ENCODE assay signal across 16 cellular contexts in the genomic region with DNA sequence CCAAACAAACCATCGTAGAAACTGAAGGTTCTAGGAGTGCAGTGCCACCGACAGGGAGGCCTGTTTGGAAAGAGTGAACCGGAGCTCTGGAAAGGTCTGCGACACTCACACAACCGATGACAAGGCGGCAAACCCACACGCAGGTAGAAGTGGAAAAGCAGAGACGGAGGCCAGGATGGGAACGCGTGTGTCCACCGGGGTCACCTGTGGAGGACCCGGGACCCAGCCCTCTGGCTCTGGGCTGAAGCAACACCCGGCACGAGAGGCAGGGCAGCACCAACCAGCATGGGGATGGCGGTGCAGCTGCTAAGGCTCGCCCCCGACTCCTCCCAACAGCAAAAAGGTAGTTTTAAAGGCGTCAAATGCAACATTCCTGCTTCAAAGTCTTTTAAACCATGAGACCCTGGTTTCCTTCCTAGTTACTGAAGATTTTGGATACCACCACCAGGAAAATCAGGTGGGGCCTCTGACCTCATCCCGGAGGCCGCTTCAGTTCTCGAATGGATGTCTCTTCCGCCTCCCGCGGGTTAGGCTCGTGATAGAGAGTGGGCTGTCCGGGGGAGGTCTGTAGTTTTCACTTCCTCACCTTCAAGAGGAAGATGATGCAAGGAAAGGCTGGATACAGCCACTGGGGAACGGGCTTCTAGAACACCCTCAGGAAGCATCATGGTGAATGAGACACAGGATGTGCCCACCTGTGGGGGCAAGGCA.
A peak's percentile ranks its signal among the peaks of the same experiment; 100 is the strongest.
DNase-seq lines count a peak whose midpoint lies in the region; ATAC-seq, FAIRE-seq and TF ChIP-seq lines count a peak whose summit lies in the region.
"Had no signal": no experiment of that assay in that cellular context is flagged by ENCODE, and none has a peak within 500 bp of the region (broad histone marks: within the 10 kb centered on the region; RNA-seq: fewer than 3 reads in every experiment).

No MANE protein-coding gene starts in this region.

- no peak overlapping the region for H3K4me3 Mint-ChIP-seq in dendritic cell treated with granulocyte-macrophage colony-stimulating factor and Interleukin-4, amounts not matched to agents 40 ng/mL and 50 ng/mL, for 4 days
- H3K4me3 Mint-ChIP-seq in progenitor cell of endocrine pancreas (ENCODE audit: low read depth): no peak overlapping the region

- no peak for FAIRE-seq in GM12891 (lab: Jason Lieb, UNC)
- FAIRE-seq: pancreas had no signal

- peak overlapping the region; percentile 13 for H3K27ac ChIP-seq in RWPE1
- H3K27ac ChIP-seq: brain microvascular endothelial cell, pancreas had no signal

- no peak for DNase-seq in GM12891 (ENCODE audit: insufficient read length, low spot score)
- no peak for DNase-seq in RWPE1 (ENCODE audit: low spot score)
- DNase-seq in progenitor cell of endocrine pancreas (ENCODE audit: low spot score, unreplicated experiment): no peak
- DNase-seq in EL: no peak
- no peak for DNase-seq in ecto neural progenitor cell (ENCODE audit: low spot score)
- DNase-seq in activated CD8-positive, alpha-beta memory T cell treated with anti-CD3 and anti-CD28 coated beads for 24 hours: no peak
- DNase-seq: brain microvascular endothelial cell, C1 segment of cervical spinal cord, DMS79 treated with DMSO at 0.1 percent for 48 hours, left cardiac atrium, NCI-H1092, NCI-H526 treated with DMSO at 0.1 percent for 48 hours, upper lobe of left lung had no signal

- peak overlapping the region; percentile 77 for H3K27ac Mint-ChIP-seq in dendritic cell treated with granulocyte-macrophage colony-stimulating factor and Interleukin-4, amounts not matched to agents 40 ng/mL and 50 ng/mL, for 4 days
- peak overlapping the region; percentile 71 for H3K27ac Mint-ChIP-seq in progenitor cell of endocrine pancreas

- TF ChIP-seq CTCF in RWPE1 (conservative IDR thresholded peaks at IDR 0.05; ENCODE audit: low read depth) (no peak), progenitor cell of endocrine pancreas (IDR thresholded peaks at IDR 0.05; ENCODE audit: unreplicated experiment) (no peak)

- POLR2A ChIA-PET in RWPE1 (lab: Yijun Ruan, JAX; ENCODE audit: low non-redundant PET): no interaction called here

- peaks cover 10% of the 10 kb centered on the region for H3K9me3 Mint-ChIP-seq in dendritic cell treated with granulocyte-macrophage colony-stimulating factor and Interleukin-4, amounts not matched to agents 40 ng/mL and 50 ng/mL, for 4 days
- H3K9me3 Mint-ChIP-seq in progenitor cell of endocrine pancreas (ENCODE audit: low read depth): no peaks in the 10 kb centered on the region

- no peaks in the 10 kb centered on the region for H3K27me3 Mint-ChIP-seq in dendritic cell treated with granulocyte-macrophage colony-stimulating factor and Interleukin-4, amounts not matched to agents 40 ng/mL and 50 ng/mL, for 4 days
- H3K27me3 Mint-ChIP-seq in progenitor cell of endocrine pancreas: no peaks in the 10 kb centered on the region

- ATAC-seq in GM21717 (IDR thresholded peaks at IDR 0.05; ENCODE audit: unreplicated experiment): no peak
- ATAC-seq: left cardiac atrium had no signal

- H3K36me3 Mint-ChIP-seq in dendritic cell treated with granulocyte-macrophage colony-stimulating factor and Interleukin-4, amounts not matched to agents 40 ng/mL and 50 ng/mL, for 4 days (ENCODE audit: low read depth): peaks cover 66% of the 10 kb centered on the region
- peaks cover 33% of the 10 kb centered on the region for H3K36me3 Mint-ChIP-seq in progenitor cell of endocrine pancreas (ENCODE audit: insufficient read depth)

- CTCF ChIA-PET in RWPE1 (lab: Yijun Ruan, JAX): no interaction called here

- peaks cover 59% of the 10 kb centered on the region for H3K4me1 Mint-ChIP-seq in dendritic cell treated with granulocyte-macrophage colony-stimulating factor and Interleukin-4, amounts not matched to agents 40 ng/mL and 50 ng/mL, for 4 days (ENCODE audit: low read depth)
- peaks cover 5% of the 10 kb centered on the region for H3K4me1 Mint-ChIP-seq in progenitor cell of endocrine pancreas (ENCODE audit: low read depth)

- intact Hi-C loops in dendritic cell treated with granulocyte-macrophage colony-stimulating factor and Interleukin-4, amounts not matched to agents 40 ng/mL and 50 ng/mL, for 4 days (cut with micrococcal nuclease): no loop called here

- TF ChIP-seq POLR2A in GM12891 (IDR thresholded peaks at IDR 0.05; ENCODE audit: low read depth, low read length): no peak

TF ChIP-seq in GM12891, 5 proteins besides CTCF, POLR2A, EP300 and RAD21:
- no peak for TF ChIP-seq POU2F2 (IDR thresholded peaks at IDR 0.05; ENCODE audit: low read depth, low read length)
- TF ChIP-seq SPI1 (IDR thresholded peaks at IDR 0.05; ENCODE audit: low read depth, low read length): 0 out of 2 replicates have a peak, but pooled peaks have one; percentile 42
- TF ChIP-seq POLR2AphosphoS5 (IDR thresholded peaks at IDR 0.05; ENCODE audit: low read depth, low read length): no peak
- TF ChIP-seq TAF1 (IDR thresholded peaks at IDR 0.05; ENCODE audit: low read depth, low read length): no peak
- no peak for TF ChIP-seq PAX5 (IDR thresholded peaks at IDR 0.05; ENCODE audit: insufficient read depth, low read length, severe bottlenecking)
